In genomic region chr6:107727096-107727757, GRCh38 we compare ENCODE assay signal across 18 cellular contexts.
DNase-seq lines count a peak whose midpoint lies in the region; ATAC-seq and TF ChIP-seq lines count a peak whose summit lies in the region.
"Had no signal": no experiment of that assay in that cellular context is flagged by ENCODE, and none has a peak within 500 bp of the region (broad histone marks: within the 10 kb centered on the region; RNA-seq: fewer than 3 reads in every experiment).

No MANE protein-coding gene starts in this region.

- H3K9me3 Mint-ChIP-seq in activated T-cell treated with anti-CD3 and anti-CD28 coated beads, Interleukin-2, amount 50 U/mL, for 24 hours: no peaks in the 10 kb centered on the region
- H3K9me3 Mint-ChIP-seq in activated naive CD8-positive, alpha-beta T cell treated with anti-CD3 and anti-CD28 coated beads, Interleukin-2, amount 50 U/mL, for 24 hours: no peaks in the 10 kb centered on the region
- H3K9me3 Mint-ChIP-seq in osteocyte (ENCODE audit: unreplicated experiment): no peaks in the 10 kb centered on the region
- H3K9me3 Mint-ChIP-seq: dendritic cell treated with granulocyte-macrophage colony-stimulating factor and Interleukin-4, amounts not matched to agents 40 ng/mL and 50 ng/mL, for 4 days; HFFc6 had no signal

- ATAC-seq in activated naive CD8-positive, alpha-beta T cell treated with anti-CD3 and anti-CD28 coated beads, Interleukin-2, amount 50 U/mL, for 24 hours: peak; percentile 42
- ATAC-seq in HG03354 (IDR thresholded peaks at IDR 0.05; ENCODE audit: poor library complexity, severe bottlenecking, unreplicated experiment) (no peak), HG03159 (IDR thresholded peaks at IDR 0.05; ENCODE audit: unreplicated experiment) (no peak)
- ATAC-seq: sciatic nerve had no signal

- H3K4me1 Mint-ChIP-seq in activated T-cell treated with anti-CD3 and anti-CD28 coated beads, Interleukin-2, amount 50 U/mL, for 24 hours (ENCODE audit: low read depth): peaks cover 91% of the 10 kb centered on the region
- H3K4me1 Mint-ChIP-seq in activated naive CD8-positive, alpha-beta T cell treated with anti-CD3 and anti-CD28 coated beads, Interleukin-2, amount 50 U/mL, for 24 hours: peaks cover 89% of the 10 kb centered on the region
- no peaks in the 10 kb centered on the region for H3K4me1 Mint-ChIP-seq in osteocyte (ENCODE audit: unreplicated experiment)

- no peak for TF ChIP-seq CTCF in osteocyte (IDR thresholded peaks at IDR 0.05)

- H3K36me3 Mint-ChIP-seq in activated T-cell treated with anti-CD3 and anti-CD28 coated beads, Interleukin-2, amount 50 U/mL, for 24 hours (ENCODE audit: low read depth): peaks cover 6% of the 10 kb centered on the region
- peaks cover 7% of the 10 kb centered on the region for H3K36me3 Mint-ChIP-seq in activated naive CD8-positive, alpha-beta T cell treated with anti-CD3 and anti-CD28 coated beads, Interleukin-2, amount 50 U/mL, for 24 hours (ENCODE audit: low read depth)
- H3K36me3 Mint-ChIP-seq in osteocyte (ENCODE audit: unreplicated experiment): no peaks in the 10 kb centered on the region

- H3K27ac Mint-ChIP-seq in activated T-cell treated with anti-CD3 and anti-CD28 coated beads, Interleukin-2, amount 50 U/mL, for 24 hours: peak overlapping the region; percentile 93
- peak overlapping the region; percentile 66 for H3K27ac Mint-ChIP-seq in activated naive CD8-positive, alpha-beta T cell treated with anti-CD3 and anti-CD28 coated beads, Interleukin-2, amount 50 U/mL, for 24 hours
- H3K27ac Mint-ChIP-seq in osteocyte (ENCODE audit: unreplicated experiment): no peak overlapping the region
- H3K27ac Mint-ChIP-seq: dendritic cell treated with granulocyte-macrophage colony-stimulating factor and Interleukin-4, amounts not matched to agents 40 ng/mL and 50 ng/mL, for 4 days; HFFc6 had no signal

- DNase-seq in activated T-cell treated with anti-CD3 and anti-CD28 coated beads, Interleukin-2, amount 50 U/mL, for 24 hours: no peak
- DNase-seq in activated T-cell treated with anti-CD3 and anti-CD28 coated beads for 4 hours (no peak), NCI-H69 (lab: John Stamatoyannopoulos, UW) (peak; percentile 67), osteocyte (ENCODE audit: extremely low spot score, unreplicated experiment) (peak; percentile 34), DMS153 (lab: John Stamatoyannopoulos, UW) (no peak)
- no peak for DNase-seq in activated naive CD8-positive, alpha-beta T cell treated with anti-CD3 and anti-CD28 coated beads, Interleukin-2, amount 50 U/mL, for 24 hours
- DNase-seq: GM23248, HFFc6, IMR-90, midbrain, posterior cingulate gyrus, stomach, T1000, tibial artery had no signal

- no peaks in the 10 kb centered on the region for H3K27me3 Mint-ChIP-seq in activated T-cell treated with anti-CD3 and anti-CD28 coated beads, Interleukin-2, amount 50 U/mL, for 24 hours
- H3K27me3 Mint-ChIP-seq in activated naive CD8-positive, alpha-beta T cell treated with anti-CD3 and anti-CD28 coated beads, Interleukin-2, amount 50 U/mL, for 24 hours: no peaks in the 10 kb centered on the region
- H3K27me3 Mint-ChIP-seq in osteocyte (ENCODE audit: unreplicated experiment): peaks cover 69% of the 10 kb centered on the region

- H3K4me3 Mint-ChIP-seq in activated T-cell treated with anti-CD3 and anti-CD28 coated beads, Interleukin-2, amount 50 U/mL, for 24 hours: peak overlapping the region; percentile 72
- no peak overlapping the region for H3K4me3 Mint-ChIP-seq in activated naive CD8-positive, alpha-beta T cell treated with anti-CD3 and anti-CD28 coated beads, Interleukin-2, amount 50 U/mL, for 24 hours
- H3K4me3 Mint-ChIP-seq in osteocyte (ENCODE audit: unreplicated experiment): no peak overlapping the region
- H3K4me3 Mint-ChIP-seq: dendritic cell treated with granulocyte-macrophage colony-stimulating factor and Interleukin-4, amounts not matched to agents 40 ng/mL and 50 ng/mL, for 4 days; HFFc6 had no signal

Comparison
In these comparisons a context has a peak if more than half of its experiments do, and no peak if none do; other contexts are left out.
1. DNase-seq: peak in NCI-H69 (single experiment) and osteocyte (single experiment); none in activated T-cell treated with anti-CD3 and anti-CD28 coated beads, Interleukin-2, amount 50 U/mL, for 24 hours (single experiment), activated T-cell treated with anti-CD3 and anti-CD28 coated beads for 4 hours (single experiment), activated naive CD8-positive, alpha-beta T cell treated with anti-CD3 and anti-CD28 coated beads, Interleukin-2, amount 50 U/mL, for 24 hours (single experiment) and DMS153 (single experiment).